Comparison of ENCODE assay signal across 32 cellular contexts in genomic region chr10:80708808-80709207, GRCh38.
"Had no signal": no experiment of that assay in that cellular context is flagged by ENCODE, and none has a peak within 500 bp of the region (broad histone marks: within the 10 kb centered on the region; RNA-seq: fewer than 3 reads in every experiment).

No MANE protein-coding gene starts in this region.

- DNase-seq: activated CD4-positive, alpha-beta memory T cell treated with anti-CD3 and anti-CD28 coated beads, Interleukin-2, amount 10 ng/mL, durations not matched to agents 7 days and 5 days; activated CD4-positive, alpha-beta T cell treated with anti-CD3 and anti-CD28 coated beads for 1 hour; activated CD4-positive, alpha-beta T cell treated with anti-CD3 and anti-CD28 coated beads for 36 hours; activated CD4-positive, alpha-beta T cell treated with anti-CD3 and anti-CD28 coated beads for 48 hours; activated CD4-positive, alpha-beta T cell treated with anti-CD3 and anti-CD28 coated beads, Interleukin-2, amount 10 ng/mL, durations not matched to agents 7 days and 5 days; activated CD4-positive, alpha-beta T cell treated with anti-CD3 and anti-CD28 coated beads, Interleukin-2, amount 50 U/mL, for 48 hours; activated CD4-positive, CD25-positive, alpha-beta regulatory T cell; activated CD8-positive, alpha-beta memory T cell treated with anti-CD3 and anti-CD28 coated beads for 24 hours; activated CD8-positive, alpha-beta memory T cell treated with anti-CD3 and anti-CD28 coated beads, Interleukin-2, amount 50 U/mL, for 48 hours; activated CD8-positive, alpha-beta T cell treated with anti-CD3 and anti-CD28 coated beads, Interleukin-2, amount 10 ng/mL, durations not matched to agents 7 days and 5 days; activated effector memory CD4-positive, alpha-beta T cell treated with Interleukin-2 at 50 U/mL for 16 hours; activated gamma-delta T cell; activated naive CD4-positive, alpha-beta T cell treated with anti-CD3 and anti-CD28 coated beads, Interleukin-2, amount 10 ng/mL, durations not matched to agents 7 days and 5 days; activated naive CD4-positive, alpha-beta T cell treated with Interleukin-2 at 50 U/mL for 16 hours; activated naive CD8-positive, alpha-beta T cell treated with anti-CD3 and anti-CD28 coated beads, Interleukin-2, amount 10 ng/mL, durations not matched to agents 7 days and 5 days; activated naive CD8-positive, alpha-beta T cell treated with anti-CD3 and anti-CD28 coated beads, Interleukin-2, amount 50 U/mL, for 24 hours; activated T-cell treated with anti-CD3 and anti-CD28 coated beads, Interleukin-2, amount 50 U/mL, for 24 hours; activated T-cell treated with anti-CD3 and anti-CD28 coated beads, Interleukin-2, amount 50 U/mL, for 48 hours; amygdala; anterior cingulate cortex; caudate nucleus; cerebellar nuclear complex; T-helper 2 cell; T-helper 9 cell had no signal

- ATAC-seq: activated CD4-positive, alpha-beta T cell treated with anti-CD3 and anti-CD28 coated beads for 36 hours; activated CD4-positive, CD25-positive, alpha-beta regulatory T cell treated with anti-CD3 and anti-CD28 coated beads, Interleukin-2, amount 50 U/mL, for 24 hours; activated CD8-positive, alpha-beta memory T cell treated with anti-CD3 and anti-CD28 coated beads, Interleukin-2, amount 10 ng/mL, durations not matched to agents 7 days and 5 days; activated CD8-positive, alpha-beta T cell treated with anti-CD3 and anti-CD28 coated beads, Interleukin-2, amount 10 ng/mL, durations not matched to agents 7 days and 5 days; activated naive CD8-positive, alpha-beta T cell treated with anti-CD3 and anti-CD28 coated beads, Interleukin-2, amount 50 U/mL, for 24 hours; WTC11 had no signal

- FAIRE-seq: bronchial epithelial cell, TTC549 had no signal

- H3K9me3 ChIP-seq: ascending aorta had no signal

- H3K4me3 ChIP-seq: ascending aorta, cardiac muscle cell had no signal

- H3K4me1 ChIP-seq: ascending aorta had no signal

- H3K36me3 ChIP-seq: ascending aorta, cardiac muscle cell had no signal

- H3K27ac ChIP-seq: ascending aorta, cardiac muscle cell, VCaP had no signal

- H3K27me3 ChIP-seq: ascending aorta, cardiac muscle cell had no signal
